In the genomic region with DNA sequence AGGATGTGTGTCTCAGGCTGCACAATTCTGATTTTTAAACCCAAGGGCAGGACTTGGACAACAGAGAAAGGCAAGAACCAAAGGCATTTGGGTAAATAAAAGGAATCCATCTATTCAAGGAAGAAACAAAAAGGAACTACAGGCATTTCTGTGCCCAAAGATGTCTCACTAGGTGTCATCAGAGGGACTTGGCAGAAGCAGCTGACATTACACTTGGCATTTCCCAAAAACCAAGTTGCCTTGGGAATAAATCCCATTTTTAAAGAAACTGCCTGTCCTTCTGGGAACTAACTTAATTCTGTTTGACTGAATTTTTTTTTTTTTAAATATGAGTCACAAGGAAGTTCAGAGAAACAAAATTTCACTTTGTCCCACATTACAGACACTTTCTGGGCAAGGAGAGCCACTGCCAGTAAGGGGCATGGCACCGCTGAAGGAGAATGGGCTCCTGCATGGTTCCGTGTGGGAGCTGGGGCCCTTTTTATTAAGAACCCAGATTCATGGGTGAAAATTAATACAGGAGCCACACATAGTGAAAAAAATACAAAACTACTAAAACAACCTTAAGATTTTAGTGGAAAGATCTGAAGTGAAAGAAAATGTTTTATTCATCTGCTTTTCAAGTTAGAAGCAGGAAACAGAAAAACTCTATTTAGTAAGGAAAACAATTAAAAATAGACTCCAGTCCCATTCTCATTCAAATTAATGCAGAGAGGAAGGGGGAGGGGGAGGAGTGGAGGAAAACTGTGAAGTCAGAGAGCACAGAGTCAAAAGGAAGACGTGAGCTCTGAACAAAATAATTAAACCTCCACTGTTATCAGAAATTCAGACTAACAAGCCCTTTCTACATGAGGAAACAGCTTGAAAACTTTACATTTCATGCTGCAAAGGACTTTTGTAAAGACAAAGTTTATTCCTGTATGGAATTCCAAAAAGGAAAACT, we compare ENCODE assay signal across 12 cellular contexts.
A peak's percentile ranks its signal among the peaks of the same experiment; 100 is the strongest.
DNase-seq lines count a peak whose midpoint lies in the region; ATAC-seq and TF ChIP-seq lines count a peak whose summit lies in the region.
"Had no signal": no experiment of that assay in that cellular context is flagged by ENCODE, and none has a peak within 500 bp of the region (broad histone marks: within the 10 kb centered on the region; RNA-seq: fewer than 3 reads in every experiment).

No MANE protein-coding gene starts in this region.

- peaks cover 41% of the 10 kb centered on the region for H3K4me1 Mint-ChIP-seq in GM23338
- H3K4me1 Mint-ChIP-seq in progenitor cell of endocrine pancreas (ENCODE audit: low read depth): no peaks in the 10 kb centered on the region

- H3K79me2 ChIP-seq in GM23338 (replicated peaks; ENCODE audit: insufficient read depth): no peaks in the 10 kb centered on the region

- H3K9me2 ChIP-seq in GM23338 (ENCODE audit: insufficient read depth): no peaks in the 10 kb centered on the region

- H3K4me1 ChIP-seq in GM23338 (ENCODE audit: insufficient read depth): peaks cover 28% of the 10 kb centered on the region
- peaks cover 6 to 15% of the 10 kb centered on the region in 2 donors for H3K4me1 ChIP-seq in left lung

- no peaks in the 10 kb centered on the region for H3F3A ChIP-seq in GM23338 (replicated peaks; ENCODE audit: low read depth)

- H3K4me3 Mint-ChIP-seq in GM23338 (peak overlapping the region; percentile 51), progenitor cell of endocrine pancreas (ENCODE audit: low read depth) (no peak overlapping the region)

- no peaks in the 10 kb centered on the region for H4K20me1 ChIP-seq in GM23338 (replicated peaks; ENCODE audit: insufficient read depth)

- DNase-seq in GM23338 (ENCODE audit: low spot score) (peak; percentile 85), cerebellum (ENCODE audit: low spot score) (peak; percentile 56), left lung (no peak), progenitor cell of endocrine pancreas (ENCODE audit: low spot score, unreplicated experiment) (no peak), GM13977 (ENCODE audit: low spot score) (no peak)
- DNase-seq in activated CD4-positive, alpha-beta T cell treated with anti-CD3 and anti-CD28 coated beads, Interleukin-2, amount 50 U/mL, for 1 hour: no peak
- DNase-seq: GOT3, Kasumi-1, NCI-H226, small intestine had no signal

- intact Hi-C loops in left lung (cut with DNase I): no loop called here

- in situ Hi-C loops in GM13977 (cut with MboI; ENCODE audit: low pct_unique_long_range_greater_than_20kb, low sequenced_read_pairs, unreplicated experiment): no loop called here

- H3K27me3 ChIP-seq in GM23338 (ENCODE audit: insufficient read depth): no peaks in the 10 kb centered on the region
- H3K27me3 ChIP-seq in left lung: no peaks in the 10 kb centered on the region

- peak overlapping the region; percentile 94 for H3K27ac Mint-ChIP-seq in GM23338
- no peak overlapping the region for H3K27ac Mint-ChIP-seq in progenitor cell of endocrine pancreas

- TF ChIP-seq CTCF in GM23338 (conservative IDR thresholded peaks at IDR 0.05; ENCODE audit: low read depth in 2 of 2) (no peak), left lung (IDR thresholded peaks at IDR 0.05) (no peak), progenitor cell of endocrine pancreas (IDR thresholded peaks at IDR 0.05; ENCODE audit: unreplicated experiment) (no peak), GM13977 (IDR thresholded peaks at IDR 0.05; ENCODE audit: extremely low read depth, insufficient read depth, missing control alignments) (no peak)

- H2AFZ ChIP-seq in GM23338: no peak overlapping the region

- H3K4me2 ChIP-seq in GM23338: peak overlapping the region; percentile 68

- H3K27me3 Mint-ChIP-seq in GM23338 (ENCODE audit: insufficient read depth, low read depth, poor library complexity): no peaks in the 10 kb centered on the region
- H3K27me3 Mint-ChIP-seq in progenitor cell of endocrine pancreas: no peaks in the 10 kb centered on the region

- no peaks in the 10 kb centered on the region for H3K9me3 ChIP-seq in left lung

- H3K4me3 ChIP-seq in GM23338 (peak overlapping the region; percentile 34), left lung (no peak overlapping the region), skin epidermis (no peak overlapping the region)

- H3K27ac ChIP-seq in GM23338 (ENCODE audit: low read depth): peak overlapping the region; percentile 92
- peak overlapping the region; percentile 57 to 64 for H3K27ac ChIP-seq in left lung
- peak overlapping the region in 15 of 21 experiments; percentile 9 to 88 (median 63) for H3K27ac ChIP-seq in skin epidermis

- peaks cover 11% of the 10 kb centered on the region; the same call in 2 of the 3 replicates for H3K36me3 Mint-ChIP-seq in GM23338 (ENCODE audit: low read depth)
- H3K36me3 Mint-ChIP-seq in progenitor cell of endocrine pancreas (ENCODE audit: insufficient read depth): peaks cover 5% of the 10 kb centered on the region

- no peaks in the 10 kb centered on the region for H3K9me3 Mint-ChIP-seq in GM23338
- no peaks in the 10 kb centered on the region for H3K9me3 Mint-ChIP-seq in progenitor cell of endocrine pancreas (ENCODE audit: low read depth)

- ATAC-seq in GM23338 (peak; percentile 68), left lung (peak; percentile 58), HG03280 (IDR thresholded peaks at IDR 0.05; ENCODE audit: unreplicated experiment) (no peak)

- H3K36me3 ChIP-seq in GM23338 (ENCODE audit: insufficient read depth) (peaks cover 5% of the 10 kb centered on the region; the same call in 1 of the 2 replicates), left lung (no peaks in the 10 kb centered on the region)

TF ChIP-seq in GM23338, 12 proteins besides CTCF, POLR2A, EP300 and RAD21:
- TF ChIP-seq NANOG (IDR thresholded peaks at IDR 0.05; ENCODE audit: borderline replicate concordance) (peak; percentile 33; the same call in 1 of the 2 replicates), POLR2AphosphoS5 (IDR thresholded peaks at IDR 0.05; ENCODE audit: low read depth) (no peak)

Comparison
In these comparisons a context has a peak if more than half of its experiments do, and no peak if none do; other contexts are left out.
1. DNase-seq: peak in GM23338 (single experiment) and cerebellum (single experiment); none in left lung (0 of 2), progenitor cell of endocrine pancreas (single experiment), activated CD4-positive, alpha-beta T cell treated with anti-CD3 and anti-CD28 coated beads, Interleukin-2, amount 50 U/mL, for 1 hour (single experiment) and GM13977 (single experiment).
2. Peak in every context shown above with its lines, with median percentiles within 50 percentile points of each other: H3K27ac ChIP-seq.